8 cellular contexts compared by ENCODE assay signal in the genomic region with DNA sequence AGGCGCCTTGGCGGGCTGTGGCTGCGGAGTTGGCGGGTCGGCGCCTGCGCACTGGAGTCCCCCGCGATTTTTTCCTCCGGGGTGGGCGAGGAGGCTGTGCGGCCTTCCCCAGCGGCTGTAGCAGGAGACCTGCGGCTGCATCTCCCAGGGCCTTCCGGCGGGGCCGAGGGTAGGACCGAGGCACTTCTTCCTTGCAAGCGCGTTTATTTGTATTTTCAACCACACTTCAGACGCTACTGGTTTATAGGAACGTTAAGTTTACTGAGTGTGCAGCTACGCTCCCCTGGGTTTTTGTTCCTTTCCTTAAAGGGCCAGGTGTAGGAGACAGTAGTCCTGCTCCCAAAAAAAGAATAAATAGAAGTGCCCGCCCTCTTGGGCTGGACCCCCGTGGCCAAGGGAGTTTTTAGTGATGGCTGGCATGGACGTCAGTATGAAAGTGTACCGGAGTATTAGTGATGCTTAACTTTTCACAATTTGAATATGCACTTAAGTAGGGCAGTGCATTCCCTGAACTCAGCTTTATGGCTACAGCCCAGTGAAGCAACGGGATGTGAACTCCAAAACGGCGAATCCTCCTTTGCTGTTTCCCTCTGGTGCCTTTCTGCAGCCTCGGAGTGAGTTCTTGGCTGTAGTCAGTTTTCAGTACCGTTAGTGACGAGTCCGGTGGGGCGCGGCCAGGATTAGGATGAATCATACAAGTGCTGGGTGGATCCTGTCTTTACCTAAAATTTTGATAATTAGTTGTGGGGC. TPM values are rescaled to one million over a fixed set of nuclear protein-coding genes. Genes with fewer than 3 reads are reported as not detected.
DNase-seq lines count a peak whose midpoint lies in the region; ATAC-seq and TF ChIP-seq lines count a peak whose summit lies in the region.

No MANE protein-coding gene starts in this region.

- no peak for TF ChIP-seq CTCF in CD4-positive, alpha-beta T cell (IDR thresholded peaks at IDR 0.05)
- no peak for TF ChIP-seq CTCF in fibroblast of mammary gland (conservative IDR thresholded peaks at IDR 0.05; ENCODE audit: control insufficient read depth, insufficient read depth, low read depth, low read length)
- no peak for TF ChIP-seq CTCF in natural killer cell (IDR thresholded peaks at IDR 0.05)

- no peaks in the 10 kb centered on the region for H3K9me3 ChIP-seq in CD4-positive, alpha-beta T cell (ENCODE audit: control insufficient read depth, low read length)

- no peaks in the 10 kb centered on the region for H3K9me3 Mint-ChIP-seq in CD4-positive, alpha-beta T cell
- no peaks in the 10 kb centered on the region for H3K9me3 Mint-ChIP-seq in activated T-helper 2 cell treated with anti-CD3 and anti-CD28 coated beads, Interferon-gamma antibody, Interleukin-2, Interleukin-4, amounts not matched to agents 10 μg/mL and 5 μg/mL and 100 μg/mL, durations not matched to agents 14 hours and 24 hours and 36 hours
- H3K9me3 Mint-ChIP-seq in natural killer cell: no peaks in the 10 kb centered on the region

- H3K27ac Mint-ChIP-seq in CD4-positive, alpha-beta T cell: peak overlapping the region; percentile 98
- peak overlapping the region; percentile 100 for H3K27ac Mint-ChIP-seq in activated T-helper 2 cell treated with anti-CD3 and anti-CD28 coated beads, Interferon-gamma antibody, Interleukin-2, Interleukin-4, amounts not matched to agents 10 μg/mL and 5 μg/mL and 100 μg/mL, durations not matched to agents 14 hours and 24 hours and 36 hours
- peak overlapping the region; percentile 97 for H3K27ac Mint-ChIP-seq in natural killer cell

- intact Hi-C loops in CD4-positive, alpha-beta T cell (cut with DNase I, micrococcal nuclease): loop anchor here (2.0 to 10.0 kb wide), 3 partner anchors 19 to 1599 kb away; partner anchors contain the start of gene MTRF1L (in 2 of the 2)
- intact Hi-C loops in activated T-helper 2 cell treated with anti-CD3 and anti-CD28 coated beads, Interferon-gamma antibody, Interleukin-2, Interleukin-4, amounts not matched to agents 10 μg/mL and 5 μg/mL and 100 μg/mL, durations not matched to agents 14 hours and 24 hours and 36 hours (cut with micrococcal nuclease): loop anchor here (2.0 to 5.0 kb wide), 6 partner anchors 31 to 1593 kb away; partner anchors contain the start of genes RMND1 and ZBTB2
- intact Hi-C loops in natural killer cell (cut with micrococcal nuclease): loop anchor here (2.0 to 10.0 kb wide), 4 partner anchors 19 to 1599 kb away; partner anchors contain the start of genes MTRF1L and RMND1

- peak overlapping the region; percentile 92 for H3K4me3 ChIP-seq in fibroblast of mammary gland (ENCODE audit: control insufficient read depth, low read depth, low read length)

- H3K27ac ChIP-seq in CD4-positive, alpha-beta T cell (ENCODE audit: low read depth, low read length): peak overlapping the region; percentile 81

- CTCF ChIA-PET in CD4-positive, alpha-beta T cell (lab: Charles Lee): no interaction called here

- H3K36me3 Mint-ChIP-seq in CD4-positive, alpha-beta T cell (ENCODE audit: low read depth): peaks cover 17% of the 10 kb centered on the region
- H3K36me3 Mint-ChIP-seq in activated T-helper 2 cell treated with anti-CD3 and anti-CD28 coated beads, Interferon-gamma antibody, Interleukin-2, Interleukin-4, amounts not matched to agents 10 μg/mL and 5 μg/mL and 100 μg/mL, durations not matched to agents 14 hours and 24 hours and 36 hours (ENCODE audit: low read depth): peaks cover 52% of the 10 kb centered on the region
- H3K36me3 Mint-ChIP-seq in natural killer cell: no peaks in the 10 kb centered on the region

- POLR2A ChIA-PET in CD4-positive, alpha-beta T cell (lab: Charles Lee): interaction anchor here (0.7 to 1.7 kb wide), 5 partner anchors 13 to 1795 kb away, joined by 3 to 6 read pairs (median 4); partner anchors contain the start of gene MTRF1L

- peak overlapping the region; percentile 99 for H3K4me3 Mint-ChIP-seq in CD4-positive, alpha-beta T cell
- H3K4me3 Mint-ChIP-seq in activated T-helper 2 cell treated with anti-CD3 and anti-CD28 coated beads, Interferon-gamma antibody, Interleukin-2, Interleukin-4, amounts not matched to agents 10 μg/mL and 5 μg/mL and 100 μg/mL, durations not matched to agents 14 hours and 24 hours and 36 hours (ENCODE audit: low read depth): peak overlapping the region; percentile 97
- peak overlapping the region; percentile 98 for H3K4me3 Mint-ChIP-seq in natural killer cell

- H3K4me1 Mint-ChIP-seq in CD4-positive, alpha-beta T cell (ENCODE audit: low read depth): peaks cover 52% of the 10 kb centered on the region
- peaks cover 37% of the 10 kb centered on the region for H3K4me1 Mint-ChIP-seq in activated T-helper 2 cell treated with anti-CD3 and anti-CD28 coated beads, Interferon-gamma antibody, Interleukin-2, Interleukin-4, amounts not matched to agents 10 μg/mL and 5 μg/mL and 100 μg/mL, durations not matched to agents 14 hours and 24 hours and 36 hours (ENCODE audit: low read depth)
- H3K4me1 Mint-ChIP-seq in natural killer cell: peaks cover 25 to 36% of the 10 kb centered on the region in 2 donors

- no peaks in the 10 kb centered on the region for H3K27me3 Mint-ChIP-seq in CD4-positive, alpha-beta T cell
- no peaks in the 10 kb centered on the region for H3K27me3 Mint-ChIP-seq in activated T-helper 2 cell treated with anti-CD3 and anti-CD28 coated beads, Interferon-gamma antibody, Interleukin-2, Interleukin-4, amounts not matched to agents 10 μg/mL and 5 μg/mL and 100 μg/mL, durations not matched to agents 14 hours and 24 hours and 36 hours (ENCODE audit: low read depth)
- H3K27me3 Mint-ChIP-seq in natural killer cell (ENCODE audit: low read depth in 2 of 2): no peaks in the 10 kb centered on the region

- peak in 9 of 10 experiments; percentile 61 to 94 (median 90) for DNase-seq in CD4-positive, alpha-beta T cell
- DNase-seq in HS-5 (ENCODE audit: low read depth): peak; percentile 73
- peak; percentile 88 for DNase-seq in RKO (ENCODE audit: low spot score)
- DNase-seq in activated T-helper 2 cell treated with anti-CD3 and anti-CD28 coated beads, Interferon-gamma antibody, Interleukin-2, Interleukin-4, amounts not matched to agents 10 μg/mL and 5 μg/mL and 100 μg/mL, durations not matched to agents 14 hours and 24 hours and 36 hours (ENCODE audit: low spot score): peak; percentile 74
- peak; percentile 88 for DNase-seq in fibroblast of mammary gland (ENCODE audit: low read depth)
- peak; percentile 61 for DNase-seq in natural killer cell
- DNase-seq in stimulated activated naive CD4-positive, alpha-beta T cell treated with Interleukin-2 at 50 U/mL for 16 hours (lab: John Stamatoyannopoulos, UW): peak; percentile 73

- no peaks in the 10 kb centered on the region for H3K27me3 ChIP-seq in CD4-positive, alpha-beta T cell (ENCODE audit: control insufficient read depth, insufficient read depth, low read length)

- peak; percentile 53 for ATAC-seq in CD4-positive, alpha-beta T cell (ENCODE audit: poor library complexity)
- ATAC-seq in GM19455 (IDR thresholded peaks at IDR 0.05; ENCODE audit: unreplicated experiment): peak; percentile 29
- ATAC-seq in natural killer cell: peak in 1 of 3 donors; percentile 14

RNA-seq across cellular contexts. Expression of gene FBXO5, which starts 1.0 kb away (rescaled TPM):
- 1 to 10 TPM; 3.0 to 3.3 TPM for total RNA-seq in CD4-positive, alpha-beta T cell
- 31.4 and 34.6 TPM in 2 replicates for total RNA-seq in activated T-helper 2 cell treated with anti-CD3 and anti-CD28 coated beads, Interferon-gamma antibody, Interleukin-2, Interleukin-4, amounts not matched to agents 10 μg/mL and 5 μg/mL and 100 μg/mL, durations not matched to agents 14 hours and 24 hours and 36 hours
- 10 to 100 TPM in 1 of 3 donors, 1 to 10 TPM in 2; 5.9 to 11.2 (median 9.6) TPM for total RNA-seq in natural killer cell

RNA-seq across cellular contexts. Expression of gene MTRF1L, which starts 18.7 kb away (rescaled TPM):
- total RNA-seq in CD4-positive, alpha-beta T cell: 10 to 100 TPM in 1 of 2 experiments, 1 to 10 TPM in 1; 9.3 to 11.2 TPM
- total RNA-seq in activated T-helper 2 cell treated with anti-CD3 and anti-CD28 coated beads, Interferon-gamma antibody, Interleukin-2, Interleukin-4, amounts not matched to agents 10 μg/mL and 5 μg/mL and 100 μg/mL, durations not matched to agents 14 hours and 24 hours and 36 hours: 24.1 and 24.9 TPM in 2 replicates
- total RNA-seq in natural killer cell: 10 to 100 TPM; 17.6 to 24.7 (median 21.6) TPM
